In genomic region chr19:13102416-13102665, GRCh38 we compare ENCODE assay signal across 8 cellular contexts. TPM values are rescaled to one million over a fixed set of nuclear protein-coding genes. Genes with fewer than 3 reads are reported as not detected.
A peak's percentile ranks its signal among the peaks of the same experiment; 100 is the strongest.
DNase-seq lines count a peak whose midpoint lies in the region; ATAC-seq and TF ChIP-seq lines count a peak whose summit lies in the region.

No MANE protein-coding gene starts in this region.

- H3K27me3 ChIP-seq in BJ (ENCODE audit: control insufficient read depth, insufficient read depth, low read length) (no peaks in the 10 kb centered on the region), colonic mucosa (no peaks in the 10 kb centered on the region)

- peak overlapping the region; percentile 59 to 91 (median 68) for H3K4me3 Mint-ChIP-seq in naive thymus-derived CD8-positive, alpha-beta T cell

- H3K36me3 ChIP-seq in BJ (ENCODE audit: control insufficient read depth, insufficient read depth, low read length) (peaks cover 4% of the 10 kb centered on the region), colonic mucosa (no peaks in the 10 kb centered on the region)

- no peaks in the 10 kb centered on the region for H3K9me3 Mint-ChIP-seq in naive thymus-derived CD8-positive, alpha-beta T cell

- DNase-seq in BJ (ENCODE audit: low read depth), result no peak
- no peak for DNase-seq in colonic mucosa
- no peak for DNase-seq in naive thymus-derived CD8-positive, alpha-beta T cell
- no peak for DNase-seq in CD1c-positive myeloid dendritic cell (ENCODE audit: extremely low spot score)
- DNase-seq in dermis blood vessel endothelial cell, result no peak
- DNase-seq in stimulated activated CD4-positive, alpha-beta T cell treated with anti-CD3 and anti-CD28 coated beads, Interleukin-1b, Interleukin-23, amount 100 ng/mL, for 48 hours, result no peak
- DNase-seq in NCI-H146 (lab: John Stamatoyannopoulos, UW), result no peak

- peaks cover 0 to 11% (median 0%) of the 10 kb centered on the region in 5 donors for H3K27me3 Mint-ChIP-seq in naive thymus-derived CD8-positive, alpha-beta T cell

- CTCF ChIA-PET in BJ (lab: Yijun Ruan, JAX), result interaction anchor here (0.8 to 3.5 kb wide), 5 partner anchors 9 to 137 kb away, joined by 3 to 15 read pairs (median 3); no protein-coding TSS in a partner anchor

- intact Hi-C loops in colonic mucosa (cut with DNase I), result no loop called here

- POLR2A ChIA-PET in BJ (lab: Charles Lee), result no interaction called here
- POLR2A ChIA-PET in naive thymus-derived CD8-positive, alpha-beta T cell (lab: Charles Lee), result interaction anchor here (5.8 kb wide), 1 partner anchor 15 kb away, joined by 67 read pairs; the partner anchor contains the start of genes NACC1 and TRMT1

- H3K27ac ChIP-seq in colonic mucosa, result peak overlapping the region; percentile 62

- peaks cover 19 to 65% (median 57%) of the 10 kb centered on the region in 4 donors for H3K4me1 Mint-ChIP-seq in naive thymus-derived CD8-positive, alpha-beta T cell

- peak overlapping the region; percentile 25 for H3K4me3 ChIP-seq in BJ (ENCODE audit: low read depth, low read length)
- peak overlapping the region; percentile 52 for H3K4me3 ChIP-seq in colonic mucosa

- H3K27ac Mint-ChIP-seq in naive thymus-derived CD8-positive, alpha-beta T cell, result peak overlapping the region in 6 of 10 donors; percentile 25 to 89 (median 72)

- peak overlapping the region; percentile 76 to 83 for H3K9ac ChIP-seq in colonic mucosa (ENCODE audit: low read depth in 2 of 2, low read length in 2 of 2)

- TF ChIP-seq CTCF in BJ (IDR thresholded peaks at IDR 0.05; ENCODE audit: insufficient read depth, low read depth, low read length) (no peak), colonic mucosa (IDR thresholded peaks at IDR 0.05) (no peak)

- H3K36me3 Mint-ChIP-seq in naive thymus-derived CD8-positive, alpha-beta T cell, result peaks cover 0 to 5% (median 0%) of the 10 kb centered on the region in 3 donors

- no peaks in the 10 kb centered on the region for H3K9me3 ChIP-seq in colonic mucosa

- ATAC-seq in HG03432 (IDR thresholded peaks at IDR 0.05; ENCODE audit: unreplicated experiment), result peak; percentile 1
- ATAC-seq in naive thymus-derived CD8-positive, alpha-beta T cell, result no peak

- H3K4me1 ChIP-seq in colonic mucosa, result peaks cover 16% of the 10 kb centered on the region

RNA-seq across cellular contexts. Expression of gene LYL1, which starts 0.3 kb away (rescaled TPM):
- polyA plus RNA-seq in BJ (2011; rRNA removed), result 0.29 and 0.34 TPM in 2 replicates
- 0.28 and 0.31 TPM in 2 replicates for polyA minus RNA-seq in BJ (2011; rRNA and poly(A)+ RNA removed)
- total RNA-seq in colonic mucosa, result 1 to 10 TPM; 3.6 to 4.5 TPM
- total RNA-seq in naive thymus-derived CD8-positive, alpha-beta T cell, result 1 to 10 TPM; 6.6 to 7.9 TPM
- 1 to 10 TPM in 2 of 3 donors, under 1 TPM in 1; 0.37 to 2.6 (median 1.3) TPM for polyA plus RNA-seq in naive thymus-derived CD8-positive, alpha-beta T cell
- total RNA-seq in dermis blood vessel endothelial cell, result 51.8 and 55.0 TPM in 2 replicates

RNA-seq across cellular contexts. Expression of gene TRMT1, which starts 14.2 kb away (rescaled TPM):
- 15.9 and 30.8 TPM in 2 replicates for polyA plus RNA-seq in BJ (2011; rRNA removed)
- 20.2 and 36.8 TPM in 2 replicates for polyA minus RNA-seq in BJ (2011; rRNA and poly(A)+ RNA removed)
- total RNA-seq in colonic mucosa (10 to 100 TPM; 17.5 to 40.1 TPM), dermis blood vessel endothelial cell (44.7 and 47.0 TPM in 2 replicates)
- total RNA-seq in naive thymus-derived CD8-positive, alpha-beta T cell, result 100 to 1,000 TPM; 100 to 103 TPM
- polyA plus RNA-seq in naive thymus-derived CD8-positive, alpha-beta T cell, result 10 to 100 TPM; 26.1 to 35.1 (median 27.2) TPM

RNA-seq across cellular contexts. Expression of gene NACC1, which starts 15.7 kb away (rescaled TPM):
- 46.8 and 98.7 TPM in 2 replicates for polyA plus RNA-seq in BJ (2011; rRNA removed)
- polyA minus RNA-seq in BJ (2011; rRNA and poly(A)+ RNA removed), result 65.7 and 80.7 TPM in 2 replicates
- 100 to 1,000 TPM in 1 of 2 donors, 10 to 100 TPM in 1; 56.7 to 119 TPM for total RNA-seq in colonic mucosa
- 10 to 100 TPM; 24.5 to 25.7 TPM for total RNA-seq in naive thymus-derived CD8-positive, alpha-beta T cell
- 1 to 10 TPM; 1.4 to 3.4 (median 1.9) TPM for polyA plus RNA-seq in naive thymus-derived CD8-positive, alpha-beta T cell
- total RNA-seq in dermis blood vessel endothelial cell, result 35.9 and 136 TPM in 2 replicates

RNA-seq across cellular contexts. Expression of gene STX10, which starts 47.8 kb away (rescaled TPM):
- polyA plus RNA-seq in BJ (2011; rRNA removed), result 56.8 and 73.1 TPM in 2 replicates
- polyA minus RNA-seq in BJ (2011; rRNA and poly(A)+ RNA removed), result 50.4 and 54.7 TPM in 2 replicates
- total RNA-seq in colonic mucosa (10 to 100 TPM; 51.0 to 78.2 TPM), dermis blood vessel endothelial cell (69.9 and 84.6 TPM in 2 replicates)
- 10 to 100 TPM; 60.2 to 62.8 TPM for total RNA-seq in naive thymus-derived CD8-positive, alpha-beta T cell
- polyA plus RNA-seq in naive thymus-derived CD8-positive, alpha-beta T cell, result 10 to 100 TPM; 36.1 to 56.2 (median 50.2) TPM

RNA-seq across cellular contexts. Expression of gene IER2, which starts 47.9 kb away (rescaled TPM):
- 9.1 and 18.2 TPM in 2 replicates for polyA plus RNA-seq in BJ (2011; rRNA removed)
- 4.2 and 7.4 TPM in 2 replicates for polyA minus RNA-seq in BJ (2011; rRNA and poly(A)+ RNA removed)
- total RNA-seq in colonic mucosa (100 to 1,000 TPM in 1 of 2 donors, 10 to 100 TPM in 1; 83.4 to 116 TPM), dermis blood vessel endothelial cell (25.5 and 30.8 TPM in 2 replicates)
- 100 to 1,000 TPM; 105 to 112 TPM for total RNA-seq in naive thymus-derived CD8-positive, alpha-beta T cell
- polyA plus RNA-seq in naive thymus-derived CD8-positive, alpha-beta T cell, result 100 to 1,000 TPM; 100 to 162 (median 107) TPM
